In genomic region chr4:139562839-139563238, GRCh38 we compare ENCODE assay signal across 2 cellular contexts.
TF ChIP-seq lines count a peak whose summit lies in the region.

No MANE protein-coding gene starts in this region.

TF ChIP-seq in liver, 16 proteins besides CTCF, POLR2A, EP300 and RAD21 (continued from another document):
- no peak for TF ChIP-seq GABPA (IDR thresholded peaks at IDR 0.05 in 1 of 2, conservative IDR thresholded peaks at IDR 0.05 in 1 of 2)
- TF ChIP-seq SP1 (IDR thresholded peaks at IDR 0.05), result peak; percentile 7
- TF ChIP-seq TAF1 (conservative IDR thresholded peaks at IDR 0.05), result no peak
- TF ChIP-seq RXRA (IDR thresholded peaks at IDR 0.05), result peak; percentile 25 to 63
- TF ChIP-seq HNF4G (IDR thresholded peaks at IDR 0.05), result no peak
- TF ChIP-seq JUND (IDR thresholded peaks at IDR 0.05), result no peak
- TF ChIP-seq, protein P1, sequence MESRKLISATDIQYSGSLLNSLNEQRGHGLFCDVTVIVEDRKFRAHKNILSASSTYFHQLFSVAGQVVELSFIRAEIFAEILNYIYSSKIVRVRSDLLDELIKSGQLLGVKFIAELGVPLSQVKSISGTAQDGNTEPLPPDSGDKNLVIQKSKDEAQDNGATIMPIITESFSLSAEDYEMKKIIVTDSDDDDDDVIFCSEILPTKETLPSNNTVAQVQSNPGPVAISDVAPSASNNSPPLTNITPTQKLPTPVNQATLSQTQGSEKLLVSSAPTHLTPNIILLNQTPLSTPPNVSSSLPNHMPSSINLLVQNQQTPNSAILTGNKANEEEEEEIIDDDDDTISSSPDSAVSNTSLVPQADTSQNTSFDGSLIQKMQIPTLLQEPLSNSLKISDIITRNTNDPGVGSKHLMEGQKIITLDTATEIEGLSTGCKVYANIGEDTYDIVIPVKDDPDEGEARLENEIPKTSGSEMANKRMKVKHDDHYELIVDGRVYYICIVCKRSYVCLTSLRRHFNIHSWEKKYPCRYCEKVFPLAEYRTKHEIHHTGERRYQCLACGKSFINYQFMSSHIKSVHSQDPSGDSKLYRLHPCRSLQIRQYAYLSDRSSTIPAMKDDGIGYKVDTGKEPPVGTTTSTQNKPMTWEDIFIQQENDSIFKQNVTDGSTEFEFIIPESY (IDR thresholded peaks at IDR 0.05), result no peak
- TF ChIP-seq REST (IDR thresholded peaks at IDR 0.05), result no peak
- TF ChIP-seq MAX (IDR thresholded peaks at IDR 0.05), result no peak
- no peak for TF ChIP-seq FOXA1 (IDR thresholded peaks at IDR 0.05)
- peak in 1 of 2 donors; percentile 62 for TF ChIP-seq HNF4A (conservative IDR thresholded peaks at IDR 0.05)
- TF ChIP-seq FOXA2 (IDR thresholded peaks at IDR 0.05), result no peak
- TF ChIP-seq YY1 (IDR thresholded peaks at IDR 0.05), result no peak
- TF ChIP-seq, protein P2, sequence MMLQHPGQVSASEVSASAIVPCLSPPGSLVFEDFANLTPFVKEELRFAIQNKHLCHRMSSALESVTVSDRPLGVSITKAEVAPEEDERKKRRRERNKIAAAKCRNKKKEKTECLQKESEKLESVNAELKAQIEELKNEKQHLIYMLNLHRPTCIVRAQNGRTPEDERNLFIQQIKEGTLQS (IDR thresholded peaks at IDR 0.05), result no peak
- no peak for TF ChIP-seq EGR1 (IDR thresholded peaks at IDR 0.05; ENCODE audit: low read depth in 2 of 2)

TF ChIP-seq in HepG2, 621 proteins besides CTCF, POLR2A, EP300 and RAD21:
- TF ChIP-seq ZNF17 (CRISPR knock-in tag; IDR thresholded peaks at IDR 0.05) (no peak), NR2F6 (IDR thresholded peaks at IDR 0.05) (no peak), NR2F6 (CRISPR knock-in tag; IDR thresholded peaks at IDR 0.05) (no peak), ZNF737 (CRISPR knock-in tag; IDR thresholded peaks at IDR 0.05; ENCODE audit: borderline replicate concordance) (no peak), RCOR2 (CRISPR knock-in tag; IDR thresholded peaks at IDR 0.05) (no peak), KAT8 (CRISPR knock-in tag; IDR thresholded peaks at IDR 0.05) (no peak), MBNL3 (CRISPR knock-in tag; conservative IDR thresholded peaks at IDR 0.05) (no peak)
- TF ChIP-seq, protein P3, sequence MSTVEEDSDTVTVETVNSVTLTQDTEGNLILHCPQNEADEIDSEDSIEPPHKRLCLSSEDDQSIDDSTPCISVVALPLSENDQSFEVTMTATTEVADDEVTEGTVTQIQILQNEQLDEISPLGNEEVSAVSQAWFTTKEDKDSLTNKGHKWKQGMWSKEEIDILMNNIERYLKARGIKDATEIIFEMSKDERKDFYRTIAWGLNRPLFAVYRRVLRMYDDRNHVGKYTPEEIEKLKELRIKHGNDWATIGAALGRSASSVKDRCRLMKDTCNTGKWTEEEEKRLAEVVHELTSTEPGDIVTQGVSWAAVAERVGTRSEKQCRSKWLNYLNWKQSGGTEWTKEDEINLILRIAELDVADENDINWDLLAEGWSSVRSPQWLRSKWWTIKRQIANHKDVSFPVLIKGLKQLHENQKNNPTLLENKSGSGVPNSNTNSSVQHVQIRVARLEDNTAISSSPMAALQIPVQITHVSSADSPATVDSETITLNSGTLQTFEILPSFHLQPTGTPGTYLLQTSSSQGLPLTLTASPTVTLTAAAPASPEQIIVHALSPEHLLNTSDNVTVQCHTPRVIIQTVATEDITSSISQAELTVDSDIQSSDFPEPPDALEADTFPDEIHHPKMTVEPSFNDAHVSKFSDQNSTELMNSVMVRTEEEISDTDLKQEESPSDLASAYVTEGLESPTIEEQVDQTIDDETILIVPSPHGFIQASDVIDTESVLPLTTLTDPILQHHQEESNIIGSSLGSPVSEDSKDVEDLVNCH (CRISPR knock-in tag; IDR thresholded peaks at IDR 0.05), result no peak
- TF ChIP-seq, protein P4, sequence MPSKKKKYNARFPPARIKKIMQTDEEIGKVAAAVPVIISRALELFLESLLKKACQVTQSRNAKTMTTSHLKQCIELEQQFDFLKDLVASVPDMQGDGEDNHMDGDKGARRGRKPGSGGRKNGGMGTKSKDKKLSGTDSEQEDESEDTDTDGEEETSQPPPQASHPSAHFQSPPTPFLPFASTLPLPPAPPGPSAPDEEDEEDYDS (CRISPR knock-in tag; IDR thresholded peaks at IDR 0.05), result no peak
